In the genomic region with DNA sequence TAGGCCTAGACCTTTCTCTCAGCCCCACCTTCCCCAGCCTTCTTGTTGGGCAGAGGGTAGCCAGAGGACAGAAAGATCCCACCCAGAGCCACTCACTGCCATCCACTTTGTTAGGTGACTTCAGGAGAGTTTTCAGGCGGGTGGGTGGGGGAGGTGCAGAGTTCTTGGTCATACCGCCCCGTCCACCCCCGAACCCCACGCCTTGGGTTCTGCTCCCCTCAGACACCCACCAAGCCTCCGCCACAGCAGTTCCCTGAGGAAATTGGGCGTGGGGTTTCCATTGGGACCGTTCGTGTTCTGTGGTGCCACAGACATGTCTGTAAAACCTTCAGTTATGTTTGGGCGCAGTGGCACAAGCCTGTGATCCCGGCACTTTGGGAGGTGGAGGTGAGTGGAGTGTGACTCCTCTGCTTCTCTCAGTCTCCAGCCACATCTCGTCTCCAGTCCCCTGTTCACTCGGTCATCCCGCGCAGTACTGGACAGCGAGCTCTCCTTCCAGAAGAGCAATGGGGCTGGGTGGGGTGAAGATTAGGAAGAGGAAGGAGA, we compare ENCODE assay signal across 1 cellular context.
TF ChIP-seq lines count a peak whose summit lies in the region.

No MANE protein-coding gene starts in this region.

TF ChIP-seq in HepG2, 621 proteins besides CTCF, POLR2A, EP300 and RAD21 (continues in another document):
- TF ChIP-seq ZNF703 (CRISPR knock-in tag; IDR thresholded peaks at IDR 0.05; ENCODE audit: borderline replicate concordance) (peak; percentile 58; the same call in 1 of the 2 replicates), ZNF776 (CRISPR knock-in tag; IDR thresholded peaks at IDR 0.05) (0 out of 2 replicates have a peak, but pooled peaks have one; percentile 27), POLR2G (IDR thresholded peaks at IDR 0.05; ENCODE audit: low read depth, low read length) (peak; percentile 9; the same call in 1 of the 2 replicates), HMGXB4 (CRISPR knock-in tag; IDR thresholded peaks at IDR 0.05; ENCODE audit: borderline replicate concordance in 1 of 2, low read depth in 1 of 2) (no peak), MYC (CRISPR knock-in tag; IDR thresholded peaks at IDR 0.05; ENCODE audit: borderline replicate concordance) (no peak), ZNF530 (CRISPR knock-in tag; IDR thresholded peaks at IDR 0.05; ENCODE audit: low read depth) (no peak), ZNF329 (CRISPR knock-in tag; IDR thresholded peaks at IDR 0.05; ENCODE audit: low read depth) (no peak), XRCC5 (optimal IDR thresholded peaks at IDR 0.05; ENCODE audit: low read length) (peak; percentile 6), SRY (CRISPR knock-in tag; IDR thresholded peaks at IDR 0.05) (no peak), GATAD1 (CRISPR knock-in tag; IDR thresholded peaks at IDR 0.05) (0 out of 2 replicates have a peak, but pooled peaks have one; percentile 2), IKZF1 (IDR thresholded peaks at IDR 0.05) (no peak), MLLT10 (CRISPR knock-in tag; IDR thresholded peaks at IDR 0.05) (no peak), ZNF333 (CRISPR knock-in tag; IDR thresholded peaks at IDR 0.05; ENCODE audit: borderline replicate concordance) (0 out of 2 replicates have a peak, but pooled peaks have one; percentile 39), NR2F2 (IDR thresholded peaks at IDR 0.05; ENCODE audit: borderline replicate concordance, low read depth) (0 out of 2 replicates have a peak, but pooled peaks have one; percentile 6), ZNF280B (CRISPR knock-in tag; IDR thresholded peaks at IDR 0.05; ENCODE audit: borderline replicate concordance) (0 out of 2 replicates have a peak, but pooled peaks have one; percentile 21), YY1 (IDR thresholded peaks at IDR 0.05; ENCODE audit: insufficient read depth, insufficient replicate concordance, low read depth, low read length) (peak; percentile 5), USF2 (IDR thresholded peaks at IDR 0.05; ENCODE audit: low read depth, low read length) (no peak; the same call in 1 of the 2 replicates), USF2 (CRISPR knock-in tag; IDR thresholded peaks at IDR 0.05; ENCODE audit: borderline replicate concordance) (peak; percentile 33; the same call in 1 of the 2 replicates), ZNF441 (CRISPR knock-in tag; IDR thresholded peaks at IDR 0.05; ENCODE audit: borderline replicate concordance) (peak; percentile 14; the same call in 1 of the 2 replicates), SIN3A (IDR thresholded peaks at IDR 0.05; ENCODE audit: borderline replicate concordance, low read depth, low read length) (0 out of 2 replicates have a peak, but pooled peaks have one; percentile 11), CREM (IDR thresholded peaks at IDR 0.05) (no peak), CREM (CRISPR knock-in tag; IDR thresholded peaks at IDR 0.05) (no peak), ZNF891 (CRISPR knock-in tag; IDR thresholded peaks at IDR 0.05) (0 out of 2 replicates have a peak, but pooled peaks have one; percentile 35), TGIF2 (CRISPR knock-in tag; IDR thresholded peaks at IDR 0.05) (0 out of 2 replicates have a peak, but pooled peaks have one; percentile 42), ZBTB38 (CRISPR knock-in tag; IDR thresholded peaks at IDR 0.05) (no peak; the same call in 1 of the 2 replicates), ZMAT3 (CRISPR knock-in tag; conservative IDR thresholded peaks at IDR 0.05) (no peak), MXD1 (CRISPR knock-in tag; IDR thresholded peaks at IDR 0.05) (peak; percentile 5; the same call in 1 of the 2 replicates), ZNF33A (CRISPR knock-in tag; IDR thresholded peaks at IDR 0.05; ENCODE audit: borderline replicate concordance) (no peak), TRIM24 (CRISPR knock-in tag; IDR thresholded peaks at IDR 0.05) (0 out of 2 replicates have a peak, but pooled peaks have one; percentile 5), MIER3 (CRISPR knock-in tag; IDR thresholded peaks at IDR 0.05; ENCODE audit: borderline replicate concordance) (peak; percentile 5; the same call in 1 of the 2 replicates), IRF1 (CRISPR knock-in tag; IDR thresholded peaks at IDR 0.05; ENCODE audit: low read depth) (no peak), PHF21A (CRISPR knock-in tag; IDR thresholded peaks at IDR 0.05) (no peak), RFX5 (IDR thresholded peaks at IDR 0.05; ENCODE audit: low read depth, low read length) (no peak), ZNF18 (CRISPR knock-in tag; IDR thresholded peaks at IDR 0.05; ENCODE audit: insufficient replicate concordance) (peak; percentile 61), ZGPAT (CRISPR knock-in tag; IDR thresholded peaks at IDR 0.05) (no peak)
- TF ChIP-seq, protein P1, sequence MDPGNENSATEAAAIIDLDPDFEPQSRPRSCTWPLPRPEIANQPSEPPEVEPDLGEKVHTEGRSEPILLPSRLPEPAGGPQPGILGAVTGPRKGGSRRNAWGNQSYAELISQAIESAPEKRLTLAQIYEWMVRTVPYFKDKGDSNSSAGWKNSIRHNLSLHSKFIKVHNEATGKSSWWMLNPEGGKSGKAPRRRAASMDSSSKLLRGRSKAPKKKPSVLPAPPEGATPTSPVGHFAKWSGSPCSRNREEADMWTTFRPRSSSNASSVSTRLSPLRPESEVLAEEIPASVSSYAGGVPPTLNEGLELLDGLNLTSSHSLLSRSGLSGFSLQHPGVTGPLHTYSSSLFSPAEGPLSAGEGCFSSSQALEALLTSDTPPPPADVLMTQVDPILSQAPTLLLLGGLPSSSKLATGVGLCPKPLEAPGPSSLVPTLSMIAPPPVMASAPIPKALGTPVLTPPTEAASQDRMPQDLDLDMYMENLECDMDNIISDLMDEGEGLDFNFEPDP (CRISPR knock-in tag; conservative IDR thresholded peaks at IDR 0.05), result 0 out of 2 replicates have a peak, but pooled peaks have one; percentile 20
- TF ChIP-seq, protein P2, sequence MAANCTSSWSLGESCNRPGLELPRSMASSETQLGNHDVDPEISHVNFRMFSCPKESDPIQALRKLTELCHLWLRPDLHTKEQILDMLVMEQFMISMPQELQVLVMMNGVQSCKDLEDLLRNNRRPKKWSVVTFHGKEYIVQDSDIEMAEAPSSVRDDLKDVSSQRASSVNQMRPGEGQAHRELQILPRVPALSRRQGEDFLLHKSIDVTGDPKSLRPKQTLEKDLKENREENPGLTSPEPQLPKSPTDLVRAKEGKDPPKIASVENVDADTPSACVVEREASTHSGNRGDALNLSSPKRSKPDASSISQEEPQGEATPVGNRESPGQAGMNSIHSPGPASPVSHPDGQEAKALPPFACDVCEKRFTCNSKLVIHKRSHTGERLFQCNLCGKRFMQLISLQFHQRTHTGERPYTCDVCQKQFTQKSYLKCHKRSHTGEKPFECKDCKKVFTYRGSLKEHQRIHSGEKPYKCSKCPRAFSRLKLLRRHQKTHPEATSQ (CRISPR knock-in tag; IDR thresholded peaks at IDR 0.05; ENCODE audit: borderline replicate concordance), result 0 out of 2 replicates have a peak, but pooled peaks have one; percentile 12
